ENCODE assay signal across 23 cellular contexts in genomic region chr18:58277457-58277739, GRCh38.
A peak's percentile ranks its signal among the peaks of the same experiment; 100 is the strongest.
DNase-seq lines count a peak whose midpoint lies in the region; FAIRE-seq and TF ChIP-seq lines count a peak whose summit lies in the region.
"Had no signal": no experiment of that assay in that cellular context is flagged by ENCODE, and none has a peak within 500 bp of the region (broad histone marks: within the 10 kb centered on the region; RNA-seq: fewer than 3 reads in every experiment).

No MANE protein-coding gene starts in this region.

- H3K4me3 ChIP-seq in WERI-Rb-1 (ENCODE audit: low read depth, low read length) (no peak overlapping the region), keratinocyte (ENCODE audit: control insufficient read depth in 2 of 3, extremely low read depth in 1 of 3, insufficient read depth in 2 of 3, low read depth in 1 of 3, low read length in 3 of 3) (no peak overlapping the region), sigmoid colon (no peak overlapping the region), ascending aorta (no peak overlapping the region)
- H3K4me3 ChIP-seq: SJCRH30 had no signal

- no peaks in the 10 kb centered on the region; the same call in 1 of the 2 replicates for H3K79me2 ChIP-seq in H9 (ENCODE audit: insufficient read depth, low read length)
- peaks cover 92% of the 10 kb centered on the region for H3K79me2 ChIP-seq in keratinocyte (ENCODE audit: control insufficient read depth, insufficient read depth, low read length)

- peak overlapping the region in 2 of 3 experiments; percentile 55 to 89; a peak in 4 of 7 replicates for H3K27ac Mint-ChIP-seq in H9
- H3K27ac Mint-ChIP-seq: activated CD4-positive, alpha-beta memory T cell treated with anti-CD3 and anti-CD28 coated beads, Interleukin-2, amount 10 ng/mL, durations not matched to agents 7 days and 5 days; activated naive CD4-positive, alpha-beta T cell treated with anti-CD3 and anti-CD28 coated beads for 36 hours; stimulated activated effector memory CD8-positive, alpha-beta T cell treated with anti-CD3 and anti-CD28 coated beads, Interleukin-12 subunit alpha, Interleukin-12 subunit beta, amount 100 ng/mL, for 72 hours; T-helper 1 cell treated with Interleukin-12 subunit alpha and Interleukin-12 subunit beta and Interleukin-4 antibody, amounts not matched to agents 30 μg/mL and 1 μg/mL, for 36 hours had no signal

- in situ Hi-C loops in GM13977 (cut with MboI; ENCODE audit: low pct_unique_long_range_greater_than_20kb, low sequenced_read_pairs, unreplicated experiment) = no loop called here

- DNase-seq in H9 = no peak
- no peak for DNase-seq in WERI-Rb-1
- no peak for DNase-seq in keratinocyte (ENCODE audit: low read depth, low spot score)
- DNase-seq in sigmoid colon = no peak
- no peak for DNase-seq in amniotic stem cell (lab: John Stamatoyannopoulos, UW)
- no peak for DNase-seq in ascending aorta (ENCODE audit: low spot score in 2 of 2)
- DNase-seq in GM13977 (ENCODE audit: low spot score) = no peak
- no peak for DNase-seq in activated CD4-positive, alpha-beta T cell treated with anti-CD3 and anti-CD28 coated beads, Interleukin-2, amount 50 U/mL, for 1 hour
- DNase-seq: activated CD4-positive, alpha-beta memory T cell treated with anti-CD3 and anti-CD28 coated beads, Interleukin-2, amount 10 ng/mL, durations not matched to agents 7 days and 5 days; activated naive CD4-positive, alpha-beta T cell treated with anti-CD3 and anti-CD28 coated beads for 36 hours; CD4-positive, CD25-positive, alpha-beta regulatory T cell; effector CD4-positive, alpha-beta T cell; GDM1; IMR-90; midbrain; NCI-H1436 treated with DMSO at 0.1 percent for 48 hours; NCI-H748 treated with DMSO at 0.1 percent for 48 hours; retina; SJCRH30 had no signal

- peaks cover 0 to 1% of the 10 kb centered on the region in 2 experiments; a peak in 2 of 5 replicates for H3K9me3 Mint-ChIP-seq in H9
- H3K9me3 Mint-ChIP-seq: activated CD4-positive, alpha-beta memory T cell treated with anti-CD3 and anti-CD28 coated beads, Interleukin-2, amount 10 ng/mL, durations not matched to agents 7 days and 5 days; activated naive CD4-positive, alpha-beta T cell treated with anti-CD3 and anti-CD28 coated beads for 36 hours; CD4-positive, CD25-positive, alpha-beta regulatory T cell; stimulated activated effector memory CD8-positive, alpha-beta T cell treated with anti-CD3 and anti-CD28 coated beads, Interleukin-12 subunit alpha, Interleukin-12 subunit beta, amount 100 ng/mL, for 72 hours; T-helper 1 cell treated with Interleukin-12 subunit alpha and Interleukin-12 subunit beta and Interleukin-4 antibody, amounts not matched to agents 30 μg/mL and 1 μg/mL, for 36 hours had no signal

- no peaks in the 10 kb centered on the region for H3K27me3 Mint-ChIP-seq in H9 (ENCODE audit: low read depth)
- H3K27me3 Mint-ChIP-seq: activated CD4-positive, alpha-beta memory T cell treated with anti-CD3 and anti-CD28 coated beads, Interleukin-2, amount 10 ng/mL, durations not matched to agents 7 days and 5 days; CD4-positive, CD25-positive, alpha-beta regulatory T cell had no signal

- no peak overlapping the region for H2BK15ac ChIP-seq in H9 (ENCODE audit: low read depth, low read length)

- no peaks in the 10 kb centered on the region for H3K36me3 ChIP-seq in WERI-Rb-1
- H3K36me3 ChIP-seq in keratinocyte (ENCODE audit: control insufficient read depth in 2 of 2, extremely low read depth in 1 of 2, insufficient read depth in 2 of 2, low read length in 2 of 2) = peaks cover 8 to 12% of the 10 kb centered on the region in 2 experiments
- H3K36me3 ChIP-seq in sigmoid colon = no peaks in the 10 kb centered on the region
- no peaks in the 10 kb centered on the region for H3K36me3 ChIP-seq in ascending aorta
- H3K36me3 ChIP-seq: SJCRH30 had no signal

- intact Hi-C loops in sigmoid colon (cut with DNase I) (no loop called here), ascending aorta (cut with DNase I) (no loop called here)

- H3K56ac ChIP-seq in H9 (ENCODE audit: insufficient read length, low read depth, low read length) = no peak overlapping the region

- peaks cover 7% of the 10 kb centered on the region for H3K79me1 ChIP-seq in H9 (ENCODE audit: insufficient read depth, low read depth, low read length, poor library complexity, severe bottlenecking)

- no peak overlapping the region for H3K18ac ChIP-seq in H9 (ENCODE audit: insufficient read length, low read depth, low read length)

- H3T11ph ChIP-seq in H9 (ENCODE audit: low read length) = no peak overlapping the region

- H3K4me2 ChIP-seq in H9 (ENCODE audit: insufficient read depth, insufficient read length, low read length) (no peak overlapping the region), keratinocyte (ENCODE audit: control insufficient read depth, extremely low read depth, insufficient read depth, low read depth, low read length) (peak overlapping the region; percentile 8)

- no peak overlapping the region for H3K4ac ChIP-seq in H9 (ENCODE audit: low read depth, low read length)

- peaks cover 2% of the 10 kb centered on the region for H3K9me1 ChIP-seq in keratinocyte (ENCODE audit: control insufficient read depth, extremely low read depth, insufficient read depth, low read length)

- H2BK20ac ChIP-seq in H9 (ENCODE audit: low read depth, low read length, poor library complexity, severe bottlenecking) = no peak overlapping the region

- H3K9me3 ChIP-seq in H9 (ENCODE audit: control insufficient read depth, low read depth, low read length) (no peaks in the 10 kb centered on the region), WERI-Rb-1 (ENCODE audit: severe bottlenecking) (no peaks in the 10 kb centered on the region), keratinocyte (ENCODE audit: control insufficient read depth, low read depth, low read length) (no peaks in the 10 kb centered on the region), sigmoid colon (no peaks in the 10 kb centered on the region), ascending aorta (no peaks in the 10 kb centered on the region)
- H3K9me3 ChIP-seq: SJCRH30 had no signal

- H2BK12ac ChIP-seq in H9 (ENCODE audit: insufficient read length, low read depth, low read length) = no peak overlapping the region

- no peak overlapping the region for H3K23ac ChIP-seq in H9 (ENCODE audit: insufficient read length, low read depth, low read length)

- H4K91ac ChIP-seq in H9 (ENCODE audit: insufficient read length, low read depth, low read length) = no peak overlapping the region

- H3K27me3 ChIP-seq in H9 (ENCODE audit: insufficient read depth, low read length) (no peaks in the 10 kb centered on the region), WERI-Rb-1 (ENCODE audit: insufficient read depth, low read depth, severe bottlenecking) (no peaks in the 10 kb centered on the region), keratinocyte (ENCODE audit: control insufficient read depth, extremely low read depth, insufficient read depth, low read length) (no peaks in the 10 kb centered on the region), sigmoid colon (no peaks in the 10 kb centered on the region), ascending aorta (no peaks in the 10 kb centered on the region)
- H3K27me3 ChIP-seq: SJCRH30 had no signal

- H3K14ac ChIP-seq in H9 (ENCODE audit: insufficient read depth, low read length) = peak overlapping the region; percentile 15; the same call in 1 of the 2 replicates

- dilution Hi-C loops in keratinocyte (cut with MboI; ENCODE audit: extremely low pct_ligation_motif_present, low sequenced_read_pairs) = no loop called here

- H3K36me3 Mint-ChIP-seq in H9 (ENCODE audit: insufficient read depth in 1 of 3, low read depth in 3 of 3) = peaks cover 0 to 2% (median under 1%) of the 10 kb centered on the region in 3 experiments; a peak in 1 of 7 replicates
- H3K36me3 Mint-ChIP-seq: stimulated activated effector memory CD8-positive, alpha-beta T cell treated with anti-CD3 and anti-CD28 coated beads, Interleukin-12 subunit alpha, Interleukin-12 subunit beta, amount 100 ng/mL, for 72 hours had no signal

- peaks cover 15 to 25% of the 10 kb centered on the region in 2 experiments for H3K4me1 Mint-ChIP-seq in H9

- no peak overlapping the region for H2BK5ac ChIP-seq in H9 (ENCODE audit: insufficient read length, low read length)

- no peak overlapping the region for H4K8ac ChIP-seq in H9 (replicated peaks; ENCODE audit: insufficient read length, low read depth, low read length)

- no peak overlapping the region for H3K9ac ChIP-seq in H9 (ENCODE audit: extremely low read depth, insufficient read length, low read length)
- H3K9ac ChIP-seq in keratinocyte (ENCODE audit: control insufficient read depth, extremely low read depth, insufficient read depth, low read length) = no peak overlapping the region

- TF ChIP-seq CTCF in H9 (conservative IDR thresholded peaks at IDR 0.05) (no peak), WERI-Rb-1 (IDR thresholded peaks at IDR 0.05; ENCODE audit: low read depth, low read length) (no peak), keratinocyte (optimal IDR thresholded peaks at IDR 0.05 in 1 of 3, IDR thresholded peaks at IDR 0.05 in 1 of 3, conservative IDR thresholded peaks at IDR 0.05 in 1 of 3; ENCODE audit: extremely low read depth in 1 of 3, insufficient read depth in 2 of 3, low read length in 3 of 3) (no peak), sigmoid colon (IDR thresholded peaks at IDR 0.05) (no peak), ascending aorta (IDR thresholded peaks at IDR 0.05) (no peak), GM13977 (IDR thresholded peaks at IDR 0.05; ENCODE audit: extremely low read depth, insufficient read depth, missing control alignments) (no peak)

- no peak for TF ChIP-seq EP300 in sigmoid colon (IDR thresholded peaks at IDR 0.05)

- H2AFZ ChIP-seq in H9 (ENCODE audit: low read length) = no peak overlapping the region
- H2AFZ ChIP-seq in keratinocyte (ENCODE audit: control insufficient read depth, low read length) = no peak overlapping the region

- H3K27ac ChIP-seq in H9 (ENCODE audit: insufficient read length, low read depth, low read length) (no peak overlapping the region), WERI-Rb-1 (peak overlapping the region; percentile 19), keratinocyte (ENCODE audit: control insufficient read depth, insufficient read depth, low read length) (peak overlapping the region; percentile 51), sigmoid colon (peak overlapping the region in 3 of 4 donors; percentile 43 to 67 (median 49)), ascending aorta (no peak overlapping the region)
- H3K27ac ChIP-seq: HL-60, SJCRH30 had no signal

- H3K4me3 Mint-ChIP-seq in H9 = no peak overlapping the region
- H3K4me3 Mint-ChIP-seq: activated CD4-positive, alpha-beta memory T cell treated with anti-CD3 and anti-CD28 coated beads, Interleukin-2, amount 10 ng/mL, durations not matched to agents 7 days and 5 days; activated naive CD4-positive, alpha-beta T cell treated with anti-CD3 and anti-CD28 coated beads for 36 hours; CD4-positive, CD25-positive, alpha-beta regulatory T cell; stimulated activated effector memory CD8-positive, alpha-beta T cell treated with anti-CD3 and anti-CD28 coated beads, Interleukin-12 subunit alpha, Interleukin-12 subunit beta, amount 100 ng/mL, for 72 hours; T-helper 1 cell treated with Interleukin-12 subunit alpha and Interleukin-12 subunit beta and Interleukin-4 antibody, amounts not matched to agents 30 μg/mL and 1 μg/mL, for 36 hours had no signal

- FAIRE-seq in keratinocyte (lab: Jason Lieb, UNC) = no peak
- FAIRE-seq: frontal cortex had no signal

- H2AK5ac ChIP-seq in H9 (ENCODE audit: insufficient read length, low read length) = no peak overlapping the region

- H3K23me2 ChIP-seq in H9 (ENCODE audit: insufficient read length, low read depth, low read length, poor library complexity, severe bottlenecking) = no peaks in the 10 kb centered on the region

- TF ChIP-seq POLR2A in sigmoid colon (IDR thresholded peaks at IDR 0.05) = no peak

- H3K4me1 ChIP-seq in H9 (ENCODE audit: insufficient read depth, low read length) (peaks cover 6% of the 10 kb centered on the region), keratinocyte (ENCODE audit: control insufficient read depth, extremely low read depth, insufficient read depth, low read length) (peaks cover 18% of the 10 kb centered on the region), sigmoid colon (peaks cover 0 to 25% (median 18%) of the 10 kb centered on the region in 4 donors), ascending aorta (no peaks in the 10 kb centered on the region)
- H3K4me1 ChIP-seq: SJCRH30 had no signal

- H4K5ac ChIP-seq in H9 (ENCODE audit: insufficient read length, low read depth, low read length) = no peak overlapping the region

- whole genome bisulfite sequencing in H9 (ENCODE audit: extremely low coverage, insufficient read length, low lambda C conversion rate) = no CpG with 5 or more reads among the region's 2 CpGs
- 17 to 66% methylated on average over 2 of the region's 2 CpGs for whole genome bisulfite sequencing in sigmoid colon, 2 donors

- no peak overlapping the region for H2BK120ac ChIP-seq in H9 (ENCODE audit: low read depth, low read length, poor library complexity, severe bottlenecking)

- H4K20me1 ChIP-seq in H9 (ENCODE audit: control insufficient read depth, insufficient read depth, insufficient read length) (no peaks in the 10 kb centered on the region), keratinocyte (ENCODE audit: control insufficient read depth, extremely low read depth, insufficient read depth, low read length) (peaks cover 12% of the 10 kb centered on the region)

Comparison
In these comparisons a context has a peak if more than half of its experiments do, and no peak if none do; other contexts are left out.
1. H3K27ac ChIP-seq: peak in WERI-Rb-1 (single experiment), keratinocyte (single experiment) and sigmoid colon (3 of 4); none in H9 (single experiment) and ascending aorta (0 of 2).